In the genomic region with DNA sequence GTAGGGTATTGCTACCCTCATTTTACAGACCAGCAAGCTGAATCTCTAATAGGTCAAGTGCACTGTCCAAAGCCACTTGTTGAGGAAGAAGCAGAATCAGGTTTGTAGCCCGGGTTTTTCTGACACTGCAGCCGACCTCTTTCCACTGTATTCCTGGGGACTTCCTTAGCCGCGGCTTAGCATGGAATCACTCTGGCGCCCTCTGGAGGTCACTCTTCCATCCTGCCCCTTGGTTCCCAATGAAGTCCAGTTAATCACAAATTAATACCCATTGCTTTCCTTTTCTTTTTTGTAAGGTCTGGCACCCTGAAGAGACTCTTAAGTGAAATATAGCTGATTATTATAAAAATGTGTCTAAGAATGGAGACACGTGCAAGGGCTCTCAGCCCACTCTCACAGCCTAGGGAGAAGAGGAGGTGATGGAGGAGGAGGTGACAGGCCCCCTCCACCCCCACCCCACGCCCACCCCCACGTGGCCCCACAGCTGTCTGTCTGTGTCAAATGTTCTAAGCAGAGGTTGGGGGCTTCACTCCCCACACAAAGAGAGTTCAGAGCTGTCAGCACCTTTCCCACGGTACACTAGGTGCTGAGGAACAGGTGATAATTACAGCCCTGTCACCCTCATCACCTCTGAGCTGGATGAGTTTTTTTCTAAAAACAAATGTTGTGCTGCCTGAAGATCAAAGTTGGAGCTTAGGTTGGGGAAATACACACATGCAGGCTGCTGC, we compare ENCODE assay signal across 8 cellular contexts. TPM values are rescaled to one million over a fixed set of nuclear protein-coding genes. Genes with fewer than 3 reads are reported as not detected.
DNase-seq lines count a peak whose midpoint lies in the region; ATAC-seq and TF ChIP-seq lines count a peak whose summit lies in the region.

No MANE protein-coding gene starts in this region.

- no peak overlapping the region for H3K56ac ChIP-seq in IMR-90 (ENCODE audit: extremely low read depth, insufficient read depth, low read length)

- H3K9me3 ChIP-seq in IMR-90 (ENCODE audit: control insufficient read depth, insufficient read depth, low read length) (no peaks in the 10 kb centered on the region), OCI-LY7 (ENCODE audit: low read length) (no peaks in the 10 kb centered on the region), fibroblast of lung (ENCODE audit: control insufficient read depth, insufficient read depth, low read depth, low read length) (no peaks in the 10 kb centered on the region), neural cell (ENCODE audit: low read length) (no peaks in the 10 kb centered on the region), stomach (no peaks in the 10 kb centered on the region)

- H3K9me1 ChIP-seq in IMR-90 (ENCODE audit: insufficient read depth, low read length), result no peaks in the 10 kb centered on the region

- no peak overlapping the region for H4K5ac ChIP-seq in IMR-90 (ENCODE audit: low read depth, low read length)

- POLR2A ChIA-PET in IMR-90 (lab: Charles Lee; ENCODE audit: unreplicated experiment), result no interaction called here
- POLR2A ChIA-PET in OCI-LY7 (lab: Charles Lee), result interaction anchor here (0.6 to 1.2 kb wide), 2 partner anchors 15 to 25 kb away, joined by 4 to 6 read pairs; no protein-coding TSS in a partner anchor

- no peak overlapping the region for H4K91ac ChIP-seq in IMR-90 (ENCODE audit: insufficient read depth, low read depth, low read length)

- H3K4me2 ChIP-seq in IMR-90 (ENCODE audit: low read depth, low read length), result no peak overlapping the region
- H3K4me2 ChIP-seq in OCI-LY7 (ENCODE audit: low read length), result no peak overlapping the region
- H3K4me2 ChIP-seq in fibroblast of lung (ENCODE audit: extremely low read depth, insufficient read depth, low read length), result no peak overlapping the region
- no peak overlapping the region for H3K4me2 ChIP-seq in neural cell (ENCODE audit: low read length)

- H2AFZ ChIP-seq in IMR-90 (replicated peaks; ENCODE audit: low read length, poor library complexity) (no peak overlapping the region), OCI-LY7 (ENCODE audit: low read length) (no peak overlapping the region), fibroblast of lung (ENCODE audit: low read length) (no peak overlapping the region), neural cell (ENCODE audit: low read depth, low read length) (no peak overlapping the region)

- H3K9me2 ChIP-seq in OCI-LY7 (ENCODE audit: insufficient read depth, low read length) (no peaks in the 10 kb centered on the region), neural cell (ENCODE audit: insufficient read depth, low read length) (no peaks in the 10 kb centered on the region)

- H3K27me3 ChIP-seq in IMR-90 (ENCODE audit: control insufficient read depth, insufficient read depth, low read length), result peaks cover 28% of the 10 kb centered on the region
- H3K27me3 ChIP-seq in fibroblast of lung (ENCODE audit: control insufficient read depth, insufficient read depth, low read length), result no peaks in the 10 kb centered on the region
- H3K27me3 ChIP-seq in neural cell (ENCODE audit: insufficient read depth, low read depth, low read length), result no peaks in the 10 kb centered on the region
- H3K27me3 ChIP-seq in stomach, result peaks cover 0 to 20% (median 0%) of the 10 kb centered on the region in 3 donors

- H3K14ac ChIP-seq in IMR-90 (replicated peaks; ENCODE audit: low read depth, low read length), result no peak overlapping the region

- no peak overlapping the region for H3K18ac ChIP-seq in IMR-90 (ENCODE audit: low read depth, low read length)

- no peak overlapping the region for H3K4ac ChIP-seq in IMR-90 (ENCODE audit: low read depth, low read length)

- H2AK9ac ChIP-seq in IMR-90 (replicated peaks; ENCODE audit: low read depth, low read length, poor library complexity), result no peak overlapping the region

- peak; percentile 81 for TF ChIP-seq RAD21 in IMR-90 (IDR thresholded peaks at IDR 0.05; ENCODE audit: low read length)
- TF ChIP-seq RAD21 in neural cell (conservative IDR thresholded peaks at IDR 0.05), result peak; percentile 74

- intact Hi-C loops in IMR-90 (cut with micrococcal nuclease) (loop anchor here (1.0 to 10.0 kb wide), 4 partner anchors 151 to 1318 kb away; no protein-coding TSS in a partner anchor), OCI-LY7 (cut with micrococcal nuclease; ENCODE audit: unreplicated experiment) (loop anchor here (2.0 kb wide), 1 partner anchor 228 kb away; no protein-coding TSS in a partner anchor), stomach (cut with DNase I; ENCODE audit: low total_unique reads) (loop anchor here (5.0 kb wide), 1 partner anchor 226 kb away; no protein-coding TSS in a partner anchor)

- in situ Hi-C loops in IMR-90 (cut with MboI; ENCODE audit: low sequenced_read_pairs), result loop anchor here (5.0 to 25.0 kb wide), 2 partner anchors 226 to 1321 kb away; no protein-coding TSS in a partner anchor

- no peaks in the 10 kb centered on the region for H3K36me3 ChIP-seq in IMR-90 (ENCODE audit: control insufficient read depth, insufficient read depth, low read length)
- no peaks in the 10 kb centered on the region for H3K36me3 ChIP-seq in OCI-LY7 (ENCODE audit: insufficient read depth, low read length)
- H3K36me3 ChIP-seq in fibroblast of lung (ENCODE audit: control insufficient read depth, insufficient read depth, low read length), result no peaks in the 10 kb centered on the region
- H3K36me3 ChIP-seq in neural cell (ENCODE audit: insufficient read depth, low read length), result no peaks in the 10 kb centered on the region
- no peaks in the 10 kb centered on the region for H3K36me3 ChIP-seq in stomach

- H3K27ac ChIP-seq in IMR-90 (ENCODE audit: insufficient read depth, low read length) (no peak overlapping the region), OCI-LY7 (ENCODE audit: low read depth, low read length, poor library complexity, severe bottlenecking) (no peak overlapping the region), fibroblast of lung (ENCODE audit: insufficient read depth, low read length) (no peak overlapping the region), neural cell (ENCODE audit: low read length) (peak overlapping the region; percentile 42), stomach (no peak overlapping the region)

- dilution Hi-C loops in IMR-90 (cut with HindIII; ENCODE audit: low sequenced_read_pairs, unreplicated experiment), result no loop called here

- no peaks in the 10 kb centered on the region for H3K79me1 ChIP-seq in IMR-90 (ENCODE audit: low read depth in 1 of 2, low read length in 2 of 2)

- TF ChIP-seq POLR2A in IMR-90 (IDR thresholded peaks at IDR 0.05; ENCODE audit: low read depth, low read length) (no peak), stomach (IDR thresholded peaks at IDR 0.05) (no peak)

- ATAC-seq in IMR-90 (ENCODE audit: low read depth), result peak; percentile 98
- no peak for ATAC-seq in GM18517 (IDR thresholded peaks at IDR 0.05; ENCODE audit: unreplicated experiment)

- TF ChIP-seq EP300 in neural cell (conservative IDR thresholded peaks at IDR 0.05; ENCODE audit: poor library complexity, severe bottlenecking) (no peak), stomach (IDR thresholded peaks at IDR 0.05) (no peak)

- H2BK20ac ChIP-seq in IMR-90 (ENCODE audit: low read depth, low read length), result no peak overlapping the region

- no peak overlapping the region for H2BK120ac ChIP-seq in IMR-90 (ENCODE audit: low read depth, low read length)

- no peak overlapping the region for H3K23ac ChIP-seq in IMR-90 (ENCODE audit: low read depth, low read length)

- BruUV-seq in IMR-90 (replicated peaks; lab: Mats Ljungman, UMichigan) (no TSS peak), OCI-LY7 (replicated peaks; lab: Mats Ljungman, UMichigan) (no TSS peak)

- no peaks in the 10 kb centered on the region for H4K20me1 ChIP-seq in IMR-90 (ENCODE audit: insufficient read depth, low read length)
- no peaks in the 10 kb centered on the region for H4K20me1 ChIP-seq in OCI-LY7 (ENCODE audit: insufficient read depth, low read length)
- H4K20me1 ChIP-seq in fibroblast of lung (ENCODE audit: control insufficient read depth, extremely low read depth, insufficient read depth, low read length), result no peaks in the 10 kb centered on the region
- no peaks in the 10 kb centered on the region for H4K20me1 ChIP-seq in neural cell (ENCODE audit: insufficient read depth)

- no peaks in the 10 kb centered on the region for H3F3A ChIP-seq in neural cell (ENCODE audit: insufficient read depth, low read length, poor library complexity, severe bottlenecking)

- WGBS in IMR-90 (ENCODE audit: extremely low coverage in 2 of 2, insufficient read length in 1 of 2), 2 experiments, result no CpG with 5 or more reads among the region's 9 CpGs
- WGBS in stomach, 5 donors, result 5 to 17% (median 13%) methylated on average over 9 of the region's 9 CpGs

- H3K9ac ChIP-seq in IMR-90 (ENCODE audit: low read depth, low read length) (no peak overlapping the region), fibroblast of lung (ENCODE audit: insufficient read depth, low read length) (no peak overlapping the region), neural cell (ENCODE audit: low read length) (no peak overlapping the region)

- no peaks in the 10 kb centered on the region for H3K79me2 ChIP-seq in OCI-LY7 (ENCODE audit: insufficient read depth, low read depth, low read length)
- H3K79me2 ChIP-seq in fibroblast of lung (ENCODE audit: control insufficient read depth, insufficient read depth, low read length), result no peaks in the 10 kb centered on the region
- H3K79me2 ChIP-seq in neural cell (replicated peaks; ENCODE audit: insufficient read depth, low read length), result no peaks in the 10 kb centered on the region

- no peak overlapping the region for H4K8ac ChIP-seq in IMR-90 (ENCODE audit: low read depth in 2 of 2, low read length in 2 of 2)

- CTCF ChIA-PET in IMR-90 (lab: Yijun Ruan, JAX) (interaction anchor here (0.6 to 1.3 kb wide), 2 partner anchors 21 to 220 kb away, joined by 3 read pairs; no protein-coding TSS in a partner anchor), OCI-LY7 (lab: Charles Lee; ENCODE audit: unreplicated experiment) (no interaction called here)

- H2AK5ac ChIP-seq in IMR-90 (ENCODE audit: low read depth, low read length), result no peak overlapping the region

- peak; percentile 36 for DNase-seq in DMS114 treated with DMSO at 0.1 percent for 48 hours (lab: John Stamatoyannopoulos, UW; ENCODE audit: unreplicated experiment)
- DNase-seq in IMR-90, result peak; percentile 71
- DNase-seq in OCI-LY7 (ENCODE audit: low spot score), result peak; percentile 55
- peak; percentile 35 for DNase-seq in activated T-cell treated with anti-CD3 and anti-CD28 coated beads for 4 hours
- DNase-seq in fibroblast of lung (ENCODE audit: low read depth in 2 of 2), result peak; percentile 55 to 81
- peak; percentile 82 for DNase-seq in stomach

- H2BK5ac ChIP-seq in IMR-90 (ENCODE audit: low read depth, low read length, poor library complexity, severe bottlenecking), result no peak overlapping the region

- H3K4me1 ChIP-seq in IMR-90 (ENCODE audit: control insufficient read depth, insufficient read depth, low read length) (no peaks in the 10 kb centered on the region), OCI-LY7 (ENCODE audit: insufficient read depth, low read length, poor library complexity, severe bottlenecking) (no peaks in the 10 kb centered on the region), fibroblast of lung (ENCODE audit: control insufficient read depth, extremely low read depth, insufficient read depth, low read length) (no peaks in the 10 kb centered on the region), stomach (no peaks in the 10 kb centered on the region)

- TF ChIP-seq CTCF in IMR-90 (conservative IDR thresholded peaks at IDR 0.05; ENCODE audit: low read depth, low read length) (peak; percentile 86), OCI-LY7 (conservative IDR thresholded peaks at IDR 0.05; ENCODE audit: low read length) (peak; percentile 96), fibroblast of lung (conservative IDR thresholded peaks at IDR 0.05 in 1 of 2, IDR thresholded peaks at IDR 0.05 in 1 of 2; ENCODE audit: low read depth in 1 of 2, low read length in 2 of 2) (peak; percentile 92 to 94), neural cell (IDR thresholded peaks at IDR 0.05; ENCODE audit: poor library complexity, severe bottlenecking) (peak; percentile 78), stomach (IDR thresholded peaks at IDR 0.05) (peak in 5 of 7 experiments; percentile 52 to 82 (median 75))

- H3K4me3 ChIP-seq in IMR-90 (ENCODE audit: insufficient read depth, low read depth, low read length) (no peak overlapping the region), OCI-LY7 (ENCODE audit: low read depth, low read length, poor library complexity, severe bottlenecking) (no peak overlapping the region), fibroblast of lung (replicated peaks in 1 of 4; ENCODE audit: control extremely low read depth in 1 of 4, insufficient read depth in 1 of 4, low read depth in 3 of 4, low read length in 4 of 4) (no peak overlapping the region), neural cell (ENCODE audit: low read length) (no peak overlapping the region), stomach (no peak overlapping the region)

- no peak overlapping the region for H2BK15ac ChIP-seq in IMR-90 (ENCODE audit: low read depth, low read length)

RNA-seq across cellular contexts. Expression of a gene that starts 57.7 kb away (rescaled TPM):
- total RNA-seq in IMR-90 (2012; rRNA removed) (not detected in 2 replicates), OCI-LY7 (2022) (not detected in 2 replicates), fibroblast of lung (not detected in 2 replicates), stomach (not detected)
- polyA plus RNA-seq in IMR-90 (2012; rRNA removed) (not detected in 2 replicates), fibroblast of lung (not detected in 2 replicates), neural cell (0.24 and 1.5 TPM in 2 replicates), stomach (under 1 TPM in 1 of 3 donors, not detected in 2; 0.03 TPM)
- not detected in 2 replicates for polyA plus RNA-seq in IMR-90 (2012; cell fraction: cytosol; rRNA removed)
- not detected in 2 replicates for polyA plus RNA-seq in IMR-90 (2012; cell fraction: nucleus; rRNA removed; ENCODE audit: low replicate concordance)
- not detected in 2 replicates for total RNA-seq in OCI-LY7 (2014; rRNA removed; shearing (Covaris generic))
- 0.17 TPM in 1 of 2 replicates, not detected in the other for polyA plus RNA-seq in fibroblast of lung (2012)
- polyA minus RNA-seq in fibroblast of lung (ENCODE audit: low replicate concordance) (not detected in 2 replicates), neural cell (0.35 and 0.73 TPM in 2 replicates)
